Comparison of ENCODE assay signal across 21 cellular contexts in genomic region chr9:87128844-87129493, GRCh38.
A peak's percentile ranks its signal among the peaks of the same experiment; 100 is the strongest.
DNase-seq lines count a peak whose midpoint lies in the region; ATAC-seq and TF ChIP-seq lines count a peak whose summit lies in the region.
"Had no signal": no experiment of that assay in that cellular context is flagged by ENCODE, and none has a peak within 500 bp of the region (broad histone marks: within the 10 kb centered on the region; RNA-seq: fewer than 3 reads in every experiment).

No MANE protein-coding gene starts in this region.

- no peak for DNase-seq in right cardiac atrium
- DNase-seq in left ventricle myocardium superior = no peak
- peak; percentile 79 for DNase-seq in esophagus muscularis mucosa (ENCODE audit: extremely low spot score)
- no peak for DNase-seq in uterus
- DNase-seq in RPMI8226 = no peak
- no peak for DNase-seq in BE2C
- DNase-seq: 8988T; ACHN; AML-193; C1 segment of cervical spinal cord; Calu3; CD4-positive, alpha-beta memory T cell; COR-L47; DMS53; DMS79 treated with DMSO at 0.1 percent for 48 hours; GF-D8; H7; HCEC 1CT had no signal

- H3K27ac Mint-ChIP-seq in nephron = peak overlapping the region; percentile 62 to 88 (median 79)
- H3K27ac Mint-ChIP-seq: CD4-positive, alpha-beta memory T cell had no signal

- no peaks in the 10 kb centered on the region for H3K4me1 ChIP-seq in right cardiac atrium (ENCODE audit: control insufficient read depth, insufficient read depth, low read length)
- H3K4me1 ChIP-seq in esophagus muscularis mucosa = peaks cover 0 to 2% (median 1%) of the 10 kb centered on the region in 4 donors
- peaks cover 0 to 16% of the 10 kb centered on the region in 2 donors for H3K4me1 ChIP-seq in uterus
- no peaks in the 10 kb centered on the region for H3K4me1 ChIP-seq in BE2C
- H3K4me1 ChIP-seq: A549 had no signal

- H3K27ac ChIP-seq in right cardiac atrium (ENCODE audit: low read length) (no peak overlapping the region), esophagus muscularis mucosa (replicated peaks in 1 of 4) (no peak overlapping the region), uterus (peak overlapping the region; percentile 44 to 61)
- H3K27ac ChIP-seq: A549 had no signal

- no peaks in the 10 kb centered on the region for H3K27me3 Mint-ChIP-seq in nephron (ENCODE audit: low read depth)

- no peak for TF ChIP-seq EP300 in esophagus muscularis mucosa (IDR thresholded peaks at IDR 0.05)

- WGBS in right cardiac atrium = 49% methylated on average over 5 of the region's 5 CpGs
- WGBS in esophagus muscularis mucosa = 78% methylated on average over 5 of the region's 5 CpGs

- H3K36me3 ChIP-seq in esophagus muscularis mucosa (no peaks in the 10 kb centered on the region), uterus (no peaks in the 10 kb centered on the region), BE2C (no peaks in the 10 kb centered on the region)

- peaks cover 18% of the 10 kb centered on the region for H3K36me3 Mint-ChIP-seq in nephron (ENCODE audit: low read depth)
- H3K36me3 Mint-ChIP-seq: CD4-positive, alpha-beta memory T cell had no signal

- peak overlapping the region in 1 of 3 experiments; percentile 1 for H3K4me3 Mint-ChIP-seq in nephron
- H3K4me3 Mint-ChIP-seq: CD4-positive, alpha-beta memory T cell had no signal

- no peak for TF ChIP-seq CTCF in esophagus muscularis mucosa (IDR thresholded peaks at IDR 0.05)
- no peak for TF ChIP-seq CTCF in nephron (IDR thresholded peaks at IDR 0.05; ENCODE audit: unreplicated experiment in 3 of 3)
- no peak for TF ChIP-seq CTCF in uterus (IDR thresholded peaks at IDR 0.05)
- no peak for TF ChIP-seq CTCF in BE2C (IDR thresholded peaks at IDR 0.05; ENCODE audit: low read depth, low read length)

- H3K4me3 ChIP-seq in right cardiac atrium (ENCODE audit: low read length) = no peak overlapping the region
- no peak overlapping the region for H3K4me3 ChIP-seq in esophagus muscularis mucosa
- no peak overlapping the region for H3K4me3 ChIP-seq in uterus
- no peak overlapping the region for H3K4me3 ChIP-seq in BE2C (ENCODE audit: low read depth, low read length)
- H3K4me3 ChIP-seq: A549 had no signal

- intact Hi-C loops in right cardiac atrium (cut with DNase I) (no loop called here), left ventricle myocardium superior (cut with micrococcal nuclease) (no loop called here), esophagus muscularis mucosa (cut with DNase I) (no loop called here), uterus (cut with DNase I; ENCODE audit: low total_unique reads) (loop anchor here (5.0 kb wide), 2 partner anchors 177 to 193 kb away; no protein-coding TSS in a partner anchor)

- H3K4me1 Mint-ChIP-seq in nephron = peaks cover 30% of the 10 kb centered on the region

- no peak for TF ChIP-seq POLR2A in esophagus muscularis mucosa (IDR thresholded peaks at IDR 0.05; ENCODE audit: low read depth)
- no peak for TF ChIP-seq POLR2A in uterus (IDR thresholded peaks at IDR 0.05)

- H3K9me3 ChIP-seq in right cardiac atrium (ENCODE audit: control insufficient read depth, low read length) (no peaks in the 10 kb centered on the region), esophagus muscularis mucosa (no peaks in the 10 kb centered on the region), uterus (peaks cover 0 to 12% of the 10 kb centered on the region in 2 donors), BE2C (no peaks in the 10 kb centered on the region)
- H3K9me3 ChIP-seq: A549 had no signal

- H3K9me3 Mint-ChIP-seq in nephron = peaks cover 29% of the 10 kb centered on the region

- ATAC-seq in right cardiac atrium = peak; percentile 43 to 93
- ATAC-seq in left ventricle myocardium superior = no peak
- ATAC-seq in GM21367 (IDR thresholded peaks at IDR 0.05; ENCODE audit: unreplicated experiment) = no peak
- ATAC-seq: A549 had no signal

- H3K27me3 ChIP-seq in right cardiac atrium (ENCODE audit: control insufficient read depth, insufficient read depth) = no peaks in the 10 kb centered on the region
- H3K27me3 ChIP-seq in esophagus muscularis mucosa = no peaks in the 10 kb centered on the region
- H3K27me3 ChIP-seq in uterus = no peaks in the 10 kb centered on the region
- H3K27me3 ChIP-seq in BE2C = no peaks in the 10 kb centered on the region

Comparison
In these comparisons a context has a peak if more than half of its experiments do, and no peak if none do; other contexts are left out.
1. ATAC-seq: peak in right cardiac atrium (2 of 2); none in left ventricle myocardium superior (single experiment) and GM21367 (single experiment).
2. H3K27ac ChIP-seq: peak in uterus (2 of 2); none in right cardiac atrium (single experiment) and esophagus muscularis mucosa (0 of 4).